ENCODE assay signal across 21 cellular contexts in the genomic region with DNA sequence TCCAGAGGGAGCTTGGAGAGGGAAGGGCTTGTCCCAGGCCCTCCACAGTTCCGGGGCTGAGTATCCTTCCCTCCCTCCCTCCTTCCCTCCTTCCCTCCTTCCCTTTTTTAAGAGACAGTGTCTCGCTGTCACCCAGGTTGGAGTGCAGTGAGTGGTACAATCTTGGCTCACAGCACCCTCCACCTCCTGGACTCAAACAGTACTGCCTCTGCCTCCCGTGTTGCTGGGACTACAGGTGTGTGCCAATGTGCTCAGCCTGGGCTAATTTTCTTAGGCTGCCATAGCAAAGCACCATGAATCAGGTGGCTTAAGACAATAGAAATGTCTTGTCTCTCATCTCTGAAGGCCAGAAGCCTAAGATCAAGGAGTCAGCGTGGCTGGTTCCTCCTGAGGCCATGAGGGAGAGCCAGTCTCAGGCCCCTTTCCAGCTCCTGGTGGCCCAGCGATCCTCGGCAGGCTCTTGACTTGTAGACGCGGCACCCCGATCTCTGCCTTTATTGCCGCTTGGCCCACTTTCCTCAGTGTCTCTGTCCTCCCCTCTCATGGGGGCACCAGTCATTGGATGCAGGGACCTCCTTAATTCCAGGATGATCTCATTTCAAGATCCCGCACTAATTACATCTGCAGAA. TPM values are rescaled to one million over a fixed set of nuclear protein-coding genes. Genes with fewer than 3 reads are reported as not detected.
A peak's percentile ranks its signal among the peaks of the same experiment; 100 is the strongest.
DNase-seq lines count a peak whose midpoint lies in the region; ATAC-seq and TF ChIP-seq lines count a peak whose summit lies in the region.
"Had no signal": no experiment of that assay in that cellular context is flagged by ENCODE, and none has a peak within 500 bp of the region (broad histone marks: within the 10 kb centered on the region; RNA-seq: fewer than 3 reads in every experiment).

No MANE protein-coding gene starts in this region.

- WGBS in GM23248 (ENCODE audit: low coverage in 1 of 2, low lambda C conversion rate in 2 of 2, missing lambda C conversion rate in 2 of 2), 2 experiments: 92 to 98% methylated on average over 10 to 11 of the region's 11 CpGs

- no peaks in the 10 kb centered on the region for H3F3A ChIP-seq in GM23248 (ENCODE audit: insufficient read depth)

- DNase-seq in MCF 10A (ENCODE audit: unreplicated experiment) (peak; percentile 23), breast epithelium (ENCODE audit: low spot score in 2 of 2) (no peak), HT-29 (ENCODE audit: low spot score) (peak; percentile 16), osteoblast (ENCODE audit: insufficient read length, low spot score, missing footprints) (peak; percentile 58), GM23248 (no peak), HCEC 1CT (no peak)
- no peak for DNase-seq in stimulated activated CD4-positive, alpha-beta T cell treated with anti-CD3 and anti-CD28 coated beads, Interleukin-4, amount 100 ng/mL, for 4 hours
- DNase-seq: activated CD4-positive, alpha-beta T cell treated with anti-CD3 and anti-CD28 coated beads, Interleukin-2, amount 10 ng/mL, durations not matched to agents 7 days and 5 days; activated gamma-delta T cell treated with Interleukin-2 at 50 U/mL for 16 hours; anterior cingulate cortex; CD8-positive, alpha-beta T cell; effector CD8-positive, alpha-beta T cell; GOT3; immature natural killer cell; MG63; nucleus accumbens; SHP77; stimulated activated CD4-positive, alpha-beta T cell treated with anti-CD3 and anti-CD28 coated beads, Interleukin-12 subunit alpha, Interleukin-12 subunit beta, amount 100 ng/mL, for 4 hours had no signal

- H3K36me3 ChIP-seq in breast epithelium: no peaks in the 10 kb centered on the region
- no peaks in the 10 kb centered on the region for H3K36me3 ChIP-seq in osteoblast (ENCODE audit: insufficient read depth, low read length)
- no peaks in the 10 kb centered on the region for H3K36me3 ChIP-seq in GM23248 (ENCODE audit: low read depth)
- H3K36me3 ChIP-seq: heart left ventricle, MG63 had no signal

- in situ Hi-C loops in GM23248 (cut with MboI): no loop called here

- peaks cover 15% of the 10 kb centered on the region for H3K36me3 Mint-ChIP-seq in MCF 10A (ENCODE audit: insufficient read depth, unreplicated experiment)
- H3K36me3 Mint-ChIP-seq in activated T-helper 17 cell treated with anti-CD3 and anti-CD28 coated beads, Interleukin-2, amount 50 U/mL, for 72 hours (ENCODE audit: low read depth): no peaks in the 10 kb centered on the region
- H3K36me3 Mint-ChIP-seq: immature natural killer cell had no signal

- no peaks in the 10 kb centered on the region for H3K9me3 ChIP-seq in breast epithelium
- H3K9me3 ChIP-seq in osteoblast (ENCODE audit: low read depth, low read length): no peaks in the 10 kb centered on the region
- no peaks in the 10 kb centered on the region for H3K9me3 ChIP-seq in GM23248 (ENCODE audit: low read depth)
- H3K9me3 ChIP-seq: heart left ventricle, MG63, testis had no signal

- no peak overlapping the region for H3K27ac Mint-ChIP-seq in MCF 10A (ENCODE audit: low read depth, unreplicated experiment)
- peak overlapping the region; percentile 76 for H3K27ac Mint-ChIP-seq in activated T-helper 17 cell treated with anti-CD3 and anti-CD28 coated beads, Interleukin-2, amount 50 U/mL, for 72 hours
- H3K27ac Mint-ChIP-seq: activated CD4-positive, alpha-beta T cell treated with anti-CD3 and anti-CD28 coated beads, Interleukin-2, amount 10 ng/mL, durations not matched to agents 7 days and 5 days; CD8-positive, alpha-beta T cell had no signal

- H3K4me1 Mint-ChIP-seq in MCF 10A (ENCODE audit: insufficient read depth, unreplicated experiment): no peaks in the 10 kb centered on the region
- peaks cover 5% of the 10 kb centered on the region for H3K4me1 Mint-ChIP-seq in activated T-helper 17 cell treated with anti-CD3 and anti-CD28 coated beads, Interleukin-2, amount 50 U/mL, for 72 hours
- H3K4me1 Mint-ChIP-seq: activated CD4-positive, alpha-beta T cell treated with anti-CD3 and anti-CD28 coated beads, Interleukin-2, amount 10 ng/mL, durations not matched to agents 7 days and 5 days had no signal

- H3K4me1 ChIP-seq in breast epithelium: no peaks in the 10 kb centered on the region
- H3K4me1 ChIP-seq in osteoblast (ENCODE audit: insufficient read depth, low read length): peaks cover 5% of the 10 kb centered on the region
- no peaks in the 10 kb centered on the region for H3K4me1 ChIP-seq in GM23248 (ENCODE audit: insufficient read depth)

- no peaks in the 10 kb centered on the region for H3K9me3 Mint-ChIP-seq in MCF 10A (ENCODE audit: unreplicated experiment)
- no peaks in the 10 kb centered on the region for H3K9me3 Mint-ChIP-seq in activated T-helper 17 cell treated with anti-CD3 and anti-CD28 coated beads, Interleukin-2, amount 50 U/mL, for 72 hours
- H3K9me3 Mint-ChIP-seq: activated CD4-positive, alpha-beta T cell treated with anti-CD3 and anti-CD28 coated beads, Interleukin-2, amount 10 ng/mL, durations not matched to agents 7 days and 5 days; CD8-positive, alpha-beta T cell; immature natural killer cell had no signal

- H3K4me2 ChIP-seq in osteoblast (ENCODE audit: insufficient read depth, low read length) (no peak overlapping the region), GM23248 (ENCODE audit: unreplicated experiment) (no peak overlapping the region)

- CTCF ChIA-PET in MCF 10A (lab: Yijun Ruan, JAX): no interaction called here

- no peak overlapping the region for H3K27ac ChIP-seq in breast epithelium
- no peak overlapping the region for H3K27ac ChIP-seq in osteoblast (ENCODE audit: low read depth, low read length)
- H3K27ac ChIP-seq in GM23248: no peak overlapping the region
- H3K27ac ChIP-seq: heart left ventricle, testis had no signal

- no peak overlapping the region for H3K4me3 Mint-ChIP-seq in MCF 10A (ENCODE audit: unreplicated experiment)
- no peak overlapping the region for H3K4me3 Mint-ChIP-seq in activated T-helper 17 cell treated with anti-CD3 and anti-CD28 coated beads, Interleukin-2, amount 50 U/mL, for 72 hours
- H3K4me3 Mint-ChIP-seq: activated CD4-positive, alpha-beta T cell treated with anti-CD3 and anti-CD28 coated beads, Interleukin-2, amount 10 ng/mL, durations not matched to agents 7 days and 5 days; CD8-positive, alpha-beta T cell; immature natural killer cell had no signal

- intact Hi-C loops in MCF 10A (cut with micrococcal nuclease): no loop called here
- intact Hi-C loops in breast epithelium (cut with DNase I; ENCODE audit: low total_unique reads): no loop called here

- H3K9me2 ChIP-seq in GM23248 (ENCODE audit: insufficient read depth): no peaks in the 10 kb centered on the region

- POLR2A ChIA-PET in MCF 10A (lab: Yijun Ruan, JAX): no interaction called here

- no peak for TF ChIP-seq POLR2A in breast epithelium (IDR thresholded peaks at IDR 0.05)

- TF ChIP-seq CTCF in MCF 10A (IDR thresholded peaks at IDR 0.05; ENCODE audit: unreplicated experiment) (no peak), breast epithelium (IDR thresholded peaks at IDR 0.05) (no peak), osteoblast (IDR thresholded peaks at IDR 0.05; ENCODE audit: extremely low read depth, low read depth, low read length) (no peak)

- no peak overlapping the region for H3K4me3 ChIP-seq in breast epithelium
- no peak overlapping the region for H3K4me3 ChIP-seq in osteoblast (ENCODE audit: insufficient read depth, low read length)
- H3K4me3 ChIP-seq in GM23248: no peak overlapping the region
- H3K4me3 ChIP-seq: heart left ventricle, MG63, testis had no signal

- H3K27me3 Mint-ChIP-seq in MCF 10A (ENCODE audit: insufficient read depth, unreplicated experiment): no peaks in the 10 kb centered on the region
- no peaks in the 10 kb centered on the region for H3K27me3 Mint-ChIP-seq in activated T-helper 17 cell treated with anti-CD3 and anti-CD28 coated beads, Interleukin-2, amount 50 U/mL, for 72 hours
- H3K27me3 Mint-ChIP-seq: activated CD4-positive, alpha-beta T cell treated with anti-CD3 and anti-CD28 coated beads, Interleukin-2, amount 10 ng/mL, durations not matched to agents 7 days and 5 days had no signal

- ATAC-seq in activated T-helper 17 cell treated with anti-CD3 and anti-CD28 coated beads, Interleukin-2, amount 50 U/mL, for 72 hours (replicated peaks): no peak
- ATAC-seq: CD8-positive, alpha-beta T cell had no signal

- no peak overlapping the region for H2AFZ ChIP-seq in osteoblast (ENCODE audit: low read length)
- H2AFZ ChIP-seq in GM23248: no peak overlapping the region

- peaks cover 11% of the 10 kb centered on the region for H3K79me2 ChIP-seq in osteoblast (ENCODE audit: insufficient read depth, low read length)
- no peaks in the 10 kb centered on the region for H3K79me2 ChIP-seq in GM23248 (ENCODE audit: insufficient read depth)

- H4K20me1 ChIP-seq in osteoblast (ENCODE audit: insufficient read depth, low read length) (peaks cover 48% of the 10 kb centered on the region), GM23248 (ENCODE audit: insufficient read depth) (no peaks in the 10 kb centered on the region; the same call in 1 of the 2 replicates)

- BruUV-seq in MCF 10A (replicated peaks; lab: Mats Ljungman, UMichigan): no TSS peak

- H3K27me3 ChIP-seq in breast epithelium: no peaks in the 10 kb centered on the region
- no peaks in the 10 kb centered on the region for H3K27me3 ChIP-seq in osteoblast (ENCODE audit: insufficient read depth, low read length)
- no peaks in the 10 kb centered on the region for H3K27me3 ChIP-seq in GM23248 (replicated peaks; ENCODE audit: insufficient read depth)
- H3K27me3 ChIP-seq: heart left ventricle, MG63, testis had no signal

- H3K9ac ChIP-seq in GM23248: no peak overlapping the region

RNA-seq across cellular contexts. Expression of gene CRTC1, which starts 47.5 kb away (rescaled TPM):
- total RNA-seq in MCF 10A (2022): 8.6 and 11.1 TPM in 2 replicates
- total RNA-seq in breast epithelium: 1 to 10 TPM; 4.8 to 6.1 (median 5.9) TPM
- total RNA-seq in HT-29 (2014; rRNA removed; shearing (Covaris generic)): 4.1 and 4.7 TPM in 2 replicates
- total RNA-seq in activated T-helper 17 cell treated with anti-CD3 and anti-CD28 coated beads, Interleukin-2, amount 50 U/mL, for 72 hours: 10 to 100 TPM in 1 of 2 donors, 1 to 10 TPM in 1; 7.8 to 13.6 TPM
- 3.8 and 4.0 TPM in 2 replicates for total RNA-seq in osteoblast
- 1.2 and 1.4 TPM in 2 replicates for total RNA-seq in GM23248 (2014; rRNA removed; shearing (Covaris generic))
- 4.0 and 5.1 TPM in 2 replicates for polyA plus RNA-seq in GM23248 (2016; fragmentation: Nextera tagmentation; extraction: Ambion mirVana)

Comparison
In these comparisons a context has a peak if more than half of its experiments do, and no peak if none do; other contexts are left out.
1. DNase-seq: peak in MCF 10A (single experiment), HT-29 (single experiment) and osteoblast (single experiment); none in breast epithelium (0 of 2), GM23248 (single experiment), stimulated activated CD4-positive, alpha-beta T cell treated with anti-CD3 and anti-CD28 coated beads, Interleukin-4, amount 100 ng/mL, for 4 hours (0 of 2) and HCEC 1CT (single experiment).